In the genomic region with DNA sequence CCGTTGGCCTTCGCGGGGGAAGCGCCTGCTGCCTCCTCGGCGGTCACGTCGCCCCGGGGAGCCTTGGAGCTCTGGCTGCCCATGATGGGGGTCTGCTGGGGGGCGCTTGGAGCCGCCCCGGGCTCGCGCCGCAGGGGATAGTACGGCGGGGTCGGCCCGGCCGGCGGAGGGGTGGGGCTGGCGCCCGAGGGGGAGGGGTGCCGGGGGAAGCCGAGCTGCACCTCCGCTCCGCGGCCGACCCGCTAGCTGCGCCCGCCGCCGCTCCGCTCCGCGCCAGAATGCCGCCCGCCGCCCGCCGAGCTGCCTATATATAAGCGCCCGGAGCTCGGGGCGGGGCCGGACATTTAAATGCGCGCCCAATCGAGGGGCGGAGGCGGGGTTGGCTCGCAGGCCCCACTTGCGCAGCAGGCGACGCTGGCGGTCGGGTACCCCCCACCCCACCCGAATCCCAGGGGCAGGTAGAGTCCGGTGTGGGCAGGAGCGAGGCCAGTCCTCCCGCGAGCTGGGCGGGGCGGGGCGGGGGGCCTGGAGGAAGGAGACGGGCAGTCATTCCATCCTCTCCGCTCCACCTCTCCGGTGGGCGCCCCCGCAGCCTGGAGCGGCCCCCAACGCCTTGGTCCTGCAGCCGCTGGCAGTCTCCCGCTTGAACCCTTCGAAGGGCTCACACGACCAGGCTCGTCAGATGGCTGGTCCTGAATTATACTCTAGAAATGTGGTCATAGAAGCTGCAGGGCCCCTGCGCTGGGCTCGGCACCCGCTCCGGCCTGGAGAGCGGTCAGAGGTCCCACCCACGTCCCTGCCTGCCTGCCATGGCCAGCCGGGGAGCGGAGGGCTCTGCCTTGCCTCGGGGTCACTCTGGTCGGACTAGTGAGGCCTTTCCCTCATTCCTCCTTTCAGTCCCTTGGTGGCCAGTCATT, we compare ENCODE assay signal across 1 cellular context.
TF ChIP-seq lines count a peak whose summit lies in the region.

A gene with protein sequence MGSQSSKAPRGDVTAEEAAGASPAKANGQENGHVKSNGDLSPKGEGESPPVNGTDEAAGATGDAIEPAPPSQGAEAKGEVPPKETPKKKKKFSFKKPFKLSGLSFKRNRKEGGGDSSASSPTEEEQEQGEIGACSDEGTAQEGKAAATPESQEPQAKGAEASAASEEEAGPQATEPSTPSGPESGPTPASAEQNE (minus strand): TSS at position 283 of the 917 bp plus-strand sequence. CDS start 200 bp downstream, at position 83.

TF ChIP-seq in HepG2, 621 proteins besides CTCF, POLR2A, EP300 and RAD21 (continued from another document and continues in another):
- TF ChIP-seq, protein P1, sequence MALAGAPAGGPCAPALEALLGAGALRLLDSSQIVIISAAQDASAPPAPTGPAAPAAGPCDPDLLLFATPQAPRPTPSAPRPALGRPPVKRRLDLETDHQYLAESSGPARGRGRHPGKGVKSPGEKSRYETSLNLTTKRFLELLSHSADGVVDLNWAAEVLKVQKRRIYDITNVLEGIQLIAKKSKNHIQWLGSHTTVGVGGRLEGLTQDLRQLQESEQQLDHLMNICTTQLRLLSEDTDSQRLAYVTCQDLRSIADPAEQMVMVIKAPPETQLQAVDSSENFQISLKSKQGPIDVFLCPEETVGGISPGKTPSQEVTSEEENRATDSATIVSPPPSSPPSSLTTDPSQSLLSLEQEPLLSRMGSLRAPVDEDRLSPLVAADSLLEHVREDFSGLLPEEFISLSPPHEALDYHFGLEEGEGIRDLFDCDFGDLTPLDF (CRISPR knock-in tag; IDR thresholded peaks at IDR 0.05): peak; percentile 41
- TF ChIP-seq MBD4 (IDR thresholded peaks at IDR 0.05; ENCODE audit: borderline replicate concordance, low read length) (no peak), HNRNPLL (IDR thresholded peaks at IDR 0.05; ENCODE audit: low read depth, low read length, poor library complexity, severe bottlenecking) (peak; percentile 88), ATAD3A (CRISPR knock-in tag; IDR thresholded peaks at IDR 0.05) (no peak), MTF2 (CRISPR knock-in tag; IDR thresholded peaks at IDR 0.05; ENCODE audit: borderline replicate concordance) (0 out of 2 replicates have a peak, but pooled peaks have one; percentile 71), PRPF4 (IDR thresholded peaks at IDR 0.05; ENCODE audit: low read depth, low read length, poor library complexity, severe bottlenecking) (no peak), ARNTL (CRISPR knock-in tag; IDR thresholded peaks at IDR 0.05) (no peak), TCF7 (IDR thresholded peaks at IDR 0.05; ENCODE audit: low read depth) (no peak), NCOR1 (IDR thresholded peaks at IDR 0.05; ENCODE audit: borderline replicate concordance, low read length) (no peak), EZH2 (conservative IDR thresholded peaks at IDR 0.05; ENCODE audit: low read depth, low read length) (no peak), SIN3A (IDR thresholded peaks at IDR 0.05; ENCODE audit: borderline replicate concordance, low read depth, low read length) (peak; percentile 34; the same call in 1 of the 2 replicates), ZNF790 (CRISPR knock-in tag; IDR thresholded peaks at IDR 0.05; ENCODE audit: borderline replicate concordance) (no peak), ZNF792 (CRISPR knock-in tag; IDR thresholded peaks at IDR 0.05) (no peak), KLF9 (CRISPR knock-in tag; IDR thresholded peaks at IDR 0.05; ENCODE audit: low read depth) (no peak), ZFP82 (CRISPR knock-in tag; IDR thresholded peaks at IDR 0.05; ENCODE audit: borderline replicate concordance) (no peak), TBP (CRISPR knock-in tag; IDR thresholded peaks at IDR 0.05) (no peak), TCF12 (IDR thresholded peaks at IDR 0.05) (no peak), TCF12 (CRISPR knock-in tag; IDR thresholded peaks at IDR 0.05) (peak; percentile 53), ZNF343 (CRISPR knock-in tag; IDR thresholded peaks at IDR 0.05) (no peak), ZNF329 (CRISPR knock-in tag; IDR thresholded peaks at IDR 0.05; ENCODE audit: low read depth) (no peak), KDM4B (CRISPR knock-in tag; IDR thresholded peaks at IDR 0.05) (no peak), YEATS2 (CRISPR knock-in tag; IDR thresholded peaks at IDR 0.05; ENCODE audit: borderline replicate concordance) (no peak), ATM (IDR thresholded peaks at IDR 0.05; ENCODE audit: borderline replicate concordance) (no peak), ZNF780A (CRISPR knock-in tag; IDR thresholded peaks at IDR 0.05) (no peak)
- TF ChIP-seq, protein P2, sequence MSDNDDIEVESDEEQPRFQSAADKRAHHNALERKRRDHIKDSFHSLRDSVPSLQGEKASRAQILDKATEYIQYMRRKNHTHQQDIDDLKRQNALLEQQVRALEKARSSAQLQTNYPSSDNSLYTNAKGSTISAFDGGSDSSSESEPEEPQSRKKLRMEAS (IDR thresholded peaks at IDR 0.05): peak; percentile 42; the same call in 1 of the 2 replicates
- TF ChIP-seq, protein P3, sequence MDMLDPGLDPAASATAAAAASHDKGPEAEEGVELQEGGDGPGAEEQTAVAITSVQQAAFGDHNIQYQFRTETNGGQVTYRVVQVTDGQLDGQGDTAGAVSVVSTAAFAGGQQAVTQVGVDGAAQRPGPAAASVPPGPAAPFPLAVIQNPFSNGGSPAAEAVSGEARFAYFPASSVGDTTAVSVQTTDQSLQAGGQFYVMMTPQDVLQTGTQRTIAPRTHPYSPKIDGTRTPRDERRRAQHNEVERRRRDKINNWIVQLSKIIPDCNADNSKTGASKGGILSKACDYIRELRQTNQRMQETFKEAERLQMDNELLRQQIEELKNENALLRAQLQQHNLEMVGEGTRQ (IDR thresholded peaks at IDR 0.05; ENCODE audit: low read depth, low read length): no peak
- TF ChIP-seq, protein P3 (CRISPR knock-in tag; IDR thresholded peaks at IDR 0.05; ENCODE audit: borderline replicate concordance): no peak
- TF ChIP-seq, protein P4, sequence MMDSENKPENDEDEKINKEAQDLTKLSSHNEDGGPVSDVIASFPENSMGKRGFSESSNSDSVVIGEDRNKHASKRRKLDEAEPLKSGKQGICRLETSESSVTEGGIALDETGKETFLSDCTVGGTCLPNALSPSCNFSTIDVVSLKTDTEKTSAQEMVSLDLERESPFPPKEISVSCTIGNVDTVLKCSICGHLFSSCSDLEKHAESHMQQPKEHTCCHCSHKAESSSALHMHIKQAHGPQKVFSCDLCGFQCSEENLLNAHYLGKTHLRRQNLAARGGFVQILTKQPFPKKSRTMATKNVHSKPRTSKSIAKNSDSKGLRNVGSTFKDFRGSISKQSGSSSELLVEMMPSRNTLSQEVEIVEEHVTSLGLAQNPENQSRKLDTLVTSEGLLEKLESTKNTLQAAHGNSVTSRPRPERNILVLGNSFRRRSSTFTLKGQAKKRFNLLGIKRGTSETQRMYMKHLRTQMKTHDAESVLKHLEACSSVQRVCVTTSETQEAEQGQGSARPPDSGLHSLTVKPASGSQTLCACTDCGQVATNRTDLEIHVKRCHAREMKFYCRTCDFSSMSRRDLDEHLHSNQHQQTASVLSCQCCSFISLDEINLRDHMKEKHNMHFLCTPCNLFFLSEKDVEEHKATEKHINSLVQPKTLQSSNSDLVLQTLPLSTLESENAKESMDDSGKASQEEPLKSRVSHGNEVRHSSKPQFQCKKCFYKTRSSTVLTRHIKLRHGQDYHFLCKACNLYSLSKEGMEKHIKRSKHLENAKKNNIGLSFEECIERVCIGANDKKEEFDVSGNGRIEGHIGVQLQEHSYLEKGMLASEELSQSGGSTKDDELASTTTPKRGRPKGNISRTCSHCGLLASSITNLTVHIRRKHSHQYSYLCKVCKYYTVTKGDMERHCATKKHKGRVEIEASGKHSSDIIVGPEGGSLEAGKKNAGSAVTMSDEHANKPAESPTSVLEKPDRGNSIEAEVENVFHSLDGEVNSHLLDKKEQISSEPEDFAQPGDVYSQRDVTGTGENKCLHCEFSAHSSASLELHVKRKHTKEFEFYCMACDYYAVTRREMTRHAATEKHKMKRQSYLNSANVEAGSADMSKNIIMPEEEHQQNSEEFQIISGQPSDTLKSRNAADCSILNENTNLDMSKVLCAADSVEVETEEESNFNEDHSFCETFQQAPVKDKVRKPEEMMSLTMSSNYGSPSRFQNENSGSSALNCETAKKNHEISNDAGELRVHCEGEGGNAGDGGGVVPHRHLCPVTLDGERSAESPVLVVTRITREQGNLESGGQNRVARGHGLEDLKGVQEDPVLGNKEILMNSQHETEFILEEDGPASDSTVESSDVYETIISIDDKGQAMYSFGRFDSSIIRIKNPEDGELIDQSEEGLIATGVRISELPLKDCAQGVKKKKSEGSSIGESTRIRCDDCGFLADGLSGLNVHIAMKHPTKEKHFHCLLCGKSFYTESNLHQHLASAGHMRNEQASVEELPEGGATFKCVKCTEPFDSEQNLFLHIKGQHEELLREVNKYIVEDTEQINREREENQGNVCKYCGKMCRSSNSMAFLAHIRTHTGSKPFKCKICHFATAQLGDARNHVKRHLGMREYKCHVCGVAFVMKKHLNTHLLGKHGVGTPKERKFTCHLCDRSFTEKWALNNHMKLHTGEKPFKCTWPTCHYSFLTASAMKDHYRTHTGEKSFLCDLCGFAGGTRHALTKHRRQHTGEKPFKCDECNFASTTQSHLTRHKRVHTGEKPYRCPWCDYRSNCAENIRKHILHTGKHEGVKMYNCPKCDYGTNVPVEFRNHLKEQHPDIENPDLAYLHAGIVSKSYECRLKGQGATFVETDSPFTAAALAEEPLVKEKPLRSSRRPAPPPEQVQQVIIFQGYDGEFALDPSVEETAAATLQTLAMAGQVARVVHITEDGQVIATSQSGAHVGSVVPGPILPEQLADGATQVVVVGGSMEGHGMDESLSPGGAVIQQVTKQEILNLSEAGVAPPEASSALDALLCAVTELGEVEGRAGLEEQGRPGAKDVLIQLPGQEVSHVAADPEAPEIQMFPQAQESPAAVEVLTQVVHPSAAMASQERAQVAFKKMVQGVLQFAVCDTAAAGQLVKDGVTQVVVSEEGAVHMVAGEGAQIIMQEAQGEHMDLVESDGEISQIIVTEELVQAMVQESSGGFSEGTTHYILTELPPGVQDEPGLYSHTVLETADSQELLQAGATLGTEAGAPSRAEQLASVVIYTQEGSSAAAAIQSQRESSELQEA (CRISPR knock-in tag; IDR thresholded peaks at IDR 0.05; ENCODE audit: not compliant biosample characterization): no peak
- TF ChIP-seq, protein P5, sequence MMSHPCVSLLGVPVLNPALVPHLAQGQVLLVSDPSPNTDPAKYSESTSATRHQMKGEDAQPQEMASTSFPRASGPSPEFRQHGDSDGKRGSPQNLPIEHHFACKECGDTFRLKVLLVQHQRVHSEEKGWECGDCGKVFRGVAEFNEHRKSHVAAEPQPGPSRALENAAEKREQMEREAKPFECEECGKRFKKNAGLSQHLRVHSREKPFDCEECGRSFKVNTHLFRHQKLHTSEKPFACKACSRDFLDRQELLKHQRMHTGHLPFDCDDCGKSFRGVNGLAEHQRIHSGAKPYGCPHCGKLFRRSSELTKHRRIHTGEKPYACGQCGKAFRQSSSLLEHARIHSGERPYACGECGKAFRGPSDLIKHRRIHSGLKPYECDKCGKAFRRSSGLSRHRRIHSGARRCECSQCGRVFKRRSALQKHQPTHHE (CRISPR knock-in tag; IDR thresholded peaks at IDR 0.05; ENCODE audit: borderline replicate concordance): peak; percentile 31; the same call in 1 of the 2 replicates
- TF ChIP-seq, protein P6, sequence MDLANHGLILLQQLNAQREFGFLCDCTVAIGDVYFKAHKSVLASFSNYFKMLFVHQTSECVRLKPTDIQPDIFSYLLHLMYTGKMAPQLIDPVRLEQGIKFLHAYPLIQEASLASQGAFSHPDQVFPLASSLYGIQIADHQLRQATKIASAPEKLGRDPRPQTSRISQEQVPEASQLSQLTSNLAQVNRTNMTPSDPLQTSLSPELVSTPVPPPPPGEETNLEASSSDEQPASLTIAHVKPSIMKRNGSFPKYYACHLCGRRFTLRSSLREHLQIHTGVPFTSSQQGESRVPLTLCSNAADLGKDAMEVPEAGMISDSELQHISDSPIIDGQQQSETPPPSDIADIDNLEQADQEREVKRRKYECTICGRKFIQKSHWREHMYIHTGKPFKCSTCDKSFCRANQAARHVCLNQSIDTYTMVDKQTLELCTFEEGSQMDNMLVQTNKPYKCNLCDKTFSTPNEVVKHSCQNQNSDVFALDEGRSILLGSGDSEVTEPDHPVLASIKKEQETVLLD (CRISPR knock-in tag; IDR thresholded peaks at IDR 0.05; ENCODE audit: low read depth): peak; percentile 46; the same call in 1 of the 2 replicates
- TF ChIP-seq, protein P7, sequence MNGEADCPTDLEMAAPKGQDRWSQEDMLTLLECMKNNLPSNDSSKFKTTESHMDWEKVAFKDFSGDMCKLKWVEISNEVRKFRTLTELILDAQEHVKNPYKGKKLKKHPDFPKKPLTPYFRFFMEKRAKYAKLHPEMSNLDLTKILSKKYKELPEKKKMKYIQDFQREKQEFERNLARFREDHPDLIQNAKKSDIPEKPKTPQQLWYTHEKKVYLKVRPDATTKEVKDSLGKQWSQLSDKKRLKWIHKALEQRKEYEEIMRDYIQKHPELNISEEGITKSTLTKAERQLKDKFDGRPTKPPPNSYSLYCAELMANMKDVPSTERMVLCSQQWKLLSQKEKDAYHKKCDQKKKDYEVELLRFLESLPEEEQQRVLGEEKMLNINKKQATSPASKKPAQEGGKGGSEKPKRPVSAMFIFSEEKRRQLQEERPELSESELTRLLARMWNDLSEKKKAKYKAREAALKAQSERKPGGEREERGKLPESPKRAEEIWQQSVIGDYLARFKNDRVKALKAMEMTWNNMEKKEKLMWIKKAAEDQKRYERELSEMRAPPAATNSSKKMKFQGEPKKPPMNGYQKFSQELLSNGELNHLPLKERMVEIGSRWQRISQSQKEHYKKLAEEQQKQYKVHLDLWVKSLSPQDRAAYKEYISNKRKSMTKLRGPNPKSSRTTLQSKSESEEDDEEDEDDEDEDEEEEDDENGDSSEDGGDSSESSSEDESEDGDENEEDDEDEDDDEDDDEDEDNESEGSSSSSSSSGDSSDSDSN (CRISPR knock-in tag; IDR thresholded peaks at IDR 0.05): peak; percentile 73
- TF ChIP-seq, protein P8, sequence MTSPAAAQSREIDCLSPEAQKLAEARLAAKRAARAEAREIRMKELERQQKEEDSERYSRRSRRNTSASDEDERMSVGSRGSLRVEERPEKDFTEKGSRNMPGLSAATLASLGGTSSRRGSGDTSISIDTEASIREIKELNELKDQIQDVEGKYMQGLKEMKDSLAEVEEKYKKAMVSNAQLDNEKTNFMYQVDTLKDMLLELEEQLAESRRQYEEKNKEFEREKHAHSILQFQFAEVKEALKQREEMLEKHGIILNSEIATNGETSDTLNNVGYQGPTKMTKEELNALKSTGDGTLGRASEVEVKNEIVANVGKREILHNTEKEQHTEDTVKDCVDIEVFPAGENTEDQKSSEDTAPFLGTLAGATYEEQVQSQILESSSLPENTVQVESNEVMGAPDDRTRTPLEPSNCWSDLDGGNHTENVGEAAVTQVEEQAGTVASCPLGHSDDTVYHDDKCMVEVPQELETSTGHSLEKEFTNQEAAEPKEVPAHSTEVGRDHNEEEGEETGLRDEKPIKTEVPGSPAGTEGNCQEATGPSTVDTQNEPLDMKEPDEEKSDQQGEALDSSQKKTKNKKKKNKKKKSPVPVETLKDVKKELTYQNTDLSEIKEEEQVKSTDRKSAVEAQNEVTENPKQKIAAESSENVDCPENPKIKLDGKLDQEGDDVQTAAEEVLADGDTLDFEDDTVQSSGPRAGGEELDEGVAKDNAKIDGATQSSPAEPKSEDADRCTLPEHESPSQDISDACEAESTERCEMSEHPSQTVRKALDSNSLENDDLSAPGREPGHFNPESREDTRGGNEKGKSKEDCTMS (CRISPR knock-in tag; conservative IDR thresholded peaks at IDR 0.05): no peak
